ENCODE assay signal across 2 cellular contexts in the genomic region with DNA sequence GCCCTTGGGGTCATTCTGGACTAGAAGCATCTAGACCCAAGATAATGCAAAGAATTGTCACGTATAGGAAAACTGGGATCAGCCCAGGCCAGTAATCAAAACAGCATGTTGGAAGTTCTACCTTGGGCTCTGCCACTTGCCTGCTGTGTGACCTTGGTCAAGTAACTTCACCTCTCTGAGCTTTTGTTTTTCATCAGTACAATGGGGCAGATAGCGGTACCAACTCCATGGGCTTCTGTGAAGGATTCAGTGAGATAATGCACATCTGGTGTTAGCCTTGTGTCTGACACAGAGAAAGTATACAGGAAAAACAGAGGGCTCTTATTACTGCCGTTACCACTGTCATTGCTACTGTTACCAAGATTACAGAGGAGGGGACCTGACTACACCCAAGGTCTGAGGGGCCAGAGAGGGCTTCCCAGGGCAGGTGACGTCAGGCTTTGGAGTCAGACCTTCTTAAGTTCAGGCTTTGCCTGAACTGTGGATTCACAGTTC.
TF ChIP-seq lines count a peak whose summit lies in the region.

No MANE protein-coding gene starts in this region.

TF ChIP-seq in A549, 52 proteins besides CTCF, POLR2A, EP300 and RAD21 (continued from another document):
- TF ChIP-seq, protein P1, sequence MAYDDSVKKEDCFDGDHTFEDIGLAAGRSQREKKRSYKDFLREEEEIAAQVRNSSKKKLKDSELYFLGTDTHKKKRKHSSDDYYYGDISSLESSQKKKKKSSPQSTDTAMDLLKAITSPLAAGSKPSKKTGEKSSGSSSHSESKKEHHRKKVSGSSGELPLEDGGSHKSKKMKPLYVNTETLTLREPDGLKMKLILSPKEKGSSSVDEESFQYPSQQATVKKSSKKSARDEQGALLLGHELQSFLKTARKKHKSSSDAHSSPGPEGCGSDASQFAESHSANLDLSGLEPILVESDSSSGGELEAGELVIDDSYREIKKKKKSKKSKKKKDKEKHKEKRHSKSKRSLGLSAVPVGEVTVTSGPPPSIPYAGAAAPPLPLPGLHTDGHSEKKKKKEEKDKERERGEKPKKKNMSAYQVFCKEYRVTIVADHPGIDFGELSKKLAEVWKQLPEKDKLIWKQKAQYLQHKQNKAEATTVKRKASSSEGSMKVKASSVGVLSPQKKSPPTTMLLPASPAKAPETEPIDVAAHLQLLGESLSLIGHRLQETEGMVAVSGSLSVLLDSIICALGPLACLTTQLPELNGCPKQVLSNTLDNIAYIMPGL (CRISPR knock-in tag; IDR thresholded peaks at IDR 0.05; ENCODE audit: borderline replicate concordance), result no peak

TF ChIP-seq in GM23338, 12 proteins besides CTCF, POLR2A, EP300 and RAD21:
- TF ChIP-seq ZNF462 (CRISPR knock-in tag; IDR thresholded peaks at IDR 0.05) (no peak), POLR2AphosphoS5 (IDR thresholded peaks at IDR 0.05; ENCODE audit: low read depth) (no peak)
